1 cellular context compared by ENCODE assay signal in genomic region chr12:6764011-6764828, GRCh38.
TF ChIP-seq lines count a peak whose summit lies in the region.

No MANE protein-coding gene starts in this region.

TF ChIP-seq in SK-N-SH, 30 proteins besides CTCF, POLR2A, EP300 and RAD21 (continued from another document):
- peak; percentile 55; the same call in 1 of the 2 replicates for TF ChIP-seq IRF3 (IDR thresholded peaks at IDR 0.05; ENCODE audit: low read depth, low read length)
- TF ChIP-seq TEAD4 (IDR thresholded peaks at IDR 0.05; ENCODE audit: borderline replicate concordance, insufficient read depth), result no peak
- peak; percentile 98 for TF ChIP-seq FOXM1 (IDR thresholded peaks at IDR 0.05; ENCODE audit: low read depth)
- TF ChIP-seq NRF1 (IDR thresholded peaks at IDR 0.05; ENCODE audit: low read depth, low read length), result no peak
- TF ChIP-seq FOXJ3 (CRISPR knock-in tag; IDR thresholded peaks at IDR 0.05), result no peak
- no peak for TF ChIP-seq USF1 (IDR thresholded peaks at IDR 0.05; ENCODE audit: borderline replicate concordance, low read depth)
- TF ChIP-seq FOSL2 (IDR thresholded peaks at IDR 0.05; ENCODE audit: borderline replicate concordance, low read depth), result 0 out of 2 replicates have a peak, but pooled peaks have one; percentile 6
- no peak for TF ChIP-seq ELF1 (IDR thresholded peaks at IDR 0.05)
- TF ChIP-seq GABPA (IDR thresholded peaks at IDR 0.05; ENCODE audit: low read depth), result no peak
- TF ChIP-seq YY1 (IDR thresholded peaks at IDR 0.05; ENCODE audit: low read depth), result no peak
- no peak for TF ChIP-seq USF2 (IDR thresholded peaks at IDR 0.05; ENCODE audit: borderline replicate concordance, low read depth, low read length)
- TF ChIP-seq NFIC (IDR thresholded peaks at IDR 0.05; ENCODE audit: borderline replicate concordance), result no peak
- TF ChIP-seq REST (IDR thresholded peaks at IDR 0.05; ENCODE audit: low read depth, low read length), result peak; percentile 33; the same call in 1 of the 2 replicates
- no peak for TF ChIP-seq MEF2A (IDR thresholded peaks at IDR 0.05; ENCODE audit: borderline replicate concordance, low read depth)
- TF ChIP-seq MAX (IDR thresholded peaks at IDR 0.05; ENCODE audit: low read depth), result peak; percentile 53
- TF ChIP-seq RFX5 (IDR thresholded peaks at IDR 0.05; ENCODE audit: low read length), result peak; percentile 100
TF ChIP-seq in SK-N-SH: peak in this region for 15.
